In genomic region chr12:47931187-47931586, GRCh38 we compare ENCODE assay signal across 28 cellular contexts. TPM values are rescaled to one million over a fixed set of nuclear protein-coding genes. Genes with fewer than 3 reads are reported as not detected.
"Had no signal": no experiment of that assay in that cellular context is flagged by ENCODE, and none has a peak within 500 bp of the region (broad histone marks: within the 10 kb centered on the region; RNA-seq: fewer than 3 reads in every experiment).

No MANE protein-coding gene starts in this region.

- H3K36me3 Mint-ChIP-seq: mesothelial cell of epicardium; naive B cell; naive thymus-derived CD8-positive, alpha-beta T cell had no signal

- H3K27ac ChIP-seq: colonic mucosa, dorsolateral prefrontal cortex, epithelial cell of prostate, esophagus squamous epithelium, gastrocnemius medialis, heart right ventricle, lower lobe of right lung had no signal

- ATAC-seq: esophagus mucosa; gastrocnemius medialis; heart right ventricle; left colon; left lobe of liver; left ventricle myocardium superior; lower lobe of right lung; mucosa of descending colon; naive thymus-derived CD8-positive, alpha-beta T cell had no signal

- H3K4me3 ChIP-seq: colonic mucosa, dorsolateral prefrontal cortex, esophagus squamous epithelium, gastrocnemius medialis, heart right ventricle, lower lobe of right lung, mucosa of descending colon had no signal

- H3K4me3 Mint-ChIP-seq: mesothelial cell of epicardium; naive thymus-derived CD8-positive, alpha-beta T cell had no signal

- H3K4me1 Mint-ChIP-seq: naive B cell; naive thymus-derived CD8-positive, alpha-beta T cell had no signal

- DNase-seq: colonic mucosa; dermis blood vessel endothelial cell; dorsolateral prefrontal cortex; effector CD4-positive, alpha-beta T cell; effector memory CD4-positive, alpha-beta T cell; erythroblast; esophagus squamous epithelium; foreskin fibroblast; foreskin melanocyte; gastrocnemius medialis; glutamatergic neuron; head of caudate nucleus; heart right ventricle; hippocampal formation; kidney; kidney glomerular epithelial cell; left colon; left ventricle myocardium superior; lower lobe of right lung; mesenchymal stem cell; mucosa of descending colon; naive B cell; naive thymus-derived CD8-positive, alpha-beta T cell had no signal

- H3K27ac Mint-ChIP-seq: mesothelial cell of epicardium; naive B cell; naive thymus-derived CD8-positive, alpha-beta T cell had no signal

- H3K9me3 Mint-ChIP-seq: mesothelial cell of epicardium; naive B cell; naive thymus-derived CD8-positive, alpha-beta T cell had no signal

RNA-seq across cellular contexts. Expression of gene VDR, which starts 26.4 kb away (rescaled TPM):
- total RNA-seq: lung microvascular endothelial cell had no signal
